In genomic region chr2:54503192-54503591, GRCh38 we compare ENCODE assay signal across 8 cellular contexts. TPM values are rescaled to one million over a fixed set of nuclear protein-coding genes. Genes with fewer than 3 reads are reported as not detected.
A peak's percentile ranks its signal among the peaks of the same experiment; 100 is the strongest.
DNase-seq lines count a peak whose midpoint lies in the region; ATAC-seq and TF ChIP-seq lines count a peak whose summit lies in the region.

No MANE protein-coding gene starts in this region.

- peak; percentile 45 for ATAC-seq in activated B cell treated with CpG ODN at 0.5 μM for 24 hours (ENCODE audit: low read depth)
- ATAC-seq in HG03457 (IDR thresholded peaks at IDR 0.05; ENCODE audit: unreplicated experiment), result no peak
- no peak for ATAC-seq in HG03159 (IDR thresholded peaks at IDR 0.05; ENCODE audit: unreplicated experiment)

- H3K36me3 Mint-ChIP-seq in activated B cell treated with CpG ODN at 0.5 μM for 24 hours (ENCODE audit: low read depth), result no peaks in the 10 kb centered on the region

- CTCF ChIA-PET in activated B cell treated with CpG ODN at 0.5 μM for 24 hours (lab: Charles Lee), result interaction anchor here (0.6 to 3.0 kb wide), 5 partner anchors 21 to 500 kb away, joined by 3 to 30 read pairs (median 4); no protein-coding TSS in a partner anchor

- no peak for TF ChIP-seq CTCF in activated B cell treated with CpG ODN at 0.5 μM for 24 hours (IDR thresholded peaks at IDR 0.05)

- H3K4me1 Mint-ChIP-seq in activated B cell treated with CpG ODN at 0.5 μM for 24 hours, result no peaks in the 10 kb centered on the region

- no peaks in the 10 kb centered on the region for H3K9me3 Mint-ChIP-seq in activated B cell treated with CpG ODN at 0.5 μM for 24 hours

- intact Hi-C loops in activated B cell treated with CpG ODN at 0.5 μM for 24 hours (cut with micrococcal nuclease), result loop anchor here (1.0 to 10.0 kb wide), 4 partner anchors 168 to 558 kb away; a partner anchor contains a TSS

- no peaks in the 10 kb centered on the region for H3K27me3 Mint-ChIP-seq in activated B cell treated with CpG ODN at 0.5 μM for 24 hours

- H3K4me3 Mint-ChIP-seq in activated B cell treated with CpG ODN at 0.5 μM for 24 hours, result no peak overlapping the region

- DNase-seq in activated CD8-positive, alpha-beta memory T cell treated with anti-CD3 and anti-CD28 coated beads for 24 hours, result peak; percentile 66
- no peak for DNase-seq in activated CD8-positive, alpha-beta memory T cell treated with anti-CD3 and anti-CD28 coated beads, Interleukin-2, amount 50 U/mL, for 48 hours
- DNase-seq in HT-29 (ENCODE audit: low spot score) (peak; percentile 44), activated B cell treated with CpG ODN at 0.5 μM for 24 hours (no peak), globus pallidus (ENCODE audit: low spot score) (peak; percentile 40)
- peak; percentile 19 to 27 for DNase-seq in stimulated activated CD8-positive, alpha-beta memory T cell treated with anti-CD3 and anti-CD28 coated beads, Interleukin-2, amount 100 ng/mL, for 48 hours (ENCODE audit: low read depth in 2 of 2)

- no peak overlapping the region for H3K27ac Mint-ChIP-seq in activated B cell treated with CpG ODN at 0.5 μM for 24 hours

- POLR2A ChIA-PET in activated B cell treated with CpG ODN at 0.5 μM for 24 hours (lab: Charles Lee), result no interaction called here

RNA-seq across cellular contexts. Expression of gene SPTBN1, which starts 47.1 kb away (rescaled TPM):
- total RNA-seq in HT-29 (2014; rRNA removed; shearing (Covaris generic)), result 138 and 141 TPM in 2 replicates
- total RNA-seq in activated B cell treated with CpG ODN at 0.5 μM for 24 hours, result 82.9 and 83.2 TPM in 2 replicates

Comparison
In these comparisons a context has a peak if more than half of its experiments do, and no peak if none do; other contexts are left out.
1. DNase-seq: peak in activated CD8-positive, alpha-beta memory T cell treated with anti-CD3 and anti-CD28 coated beads for 24 hours (single experiment), HT-29 (single experiment), globus pallidus (single experiment) and stimulated activated CD8-positive, alpha-beta memory T cell treated with anti-CD3 and anti-CD28 coated beads, Interleukin-2, amount 100 ng/mL, for 48 hours (2 of 2); none in activated CD8-positive, alpha-beta memory T cell treated with anti-CD3 and anti-CD28 coated beads, Interleukin-2, amount 50 U/mL, for 48 hours (single experiment) and activated B cell treated with CpG ODN at 0.5 μM for 24 hours (single experiment).